Comparison of ENCODE assay signal across 8 cellular contexts in the genomic region with DNA sequence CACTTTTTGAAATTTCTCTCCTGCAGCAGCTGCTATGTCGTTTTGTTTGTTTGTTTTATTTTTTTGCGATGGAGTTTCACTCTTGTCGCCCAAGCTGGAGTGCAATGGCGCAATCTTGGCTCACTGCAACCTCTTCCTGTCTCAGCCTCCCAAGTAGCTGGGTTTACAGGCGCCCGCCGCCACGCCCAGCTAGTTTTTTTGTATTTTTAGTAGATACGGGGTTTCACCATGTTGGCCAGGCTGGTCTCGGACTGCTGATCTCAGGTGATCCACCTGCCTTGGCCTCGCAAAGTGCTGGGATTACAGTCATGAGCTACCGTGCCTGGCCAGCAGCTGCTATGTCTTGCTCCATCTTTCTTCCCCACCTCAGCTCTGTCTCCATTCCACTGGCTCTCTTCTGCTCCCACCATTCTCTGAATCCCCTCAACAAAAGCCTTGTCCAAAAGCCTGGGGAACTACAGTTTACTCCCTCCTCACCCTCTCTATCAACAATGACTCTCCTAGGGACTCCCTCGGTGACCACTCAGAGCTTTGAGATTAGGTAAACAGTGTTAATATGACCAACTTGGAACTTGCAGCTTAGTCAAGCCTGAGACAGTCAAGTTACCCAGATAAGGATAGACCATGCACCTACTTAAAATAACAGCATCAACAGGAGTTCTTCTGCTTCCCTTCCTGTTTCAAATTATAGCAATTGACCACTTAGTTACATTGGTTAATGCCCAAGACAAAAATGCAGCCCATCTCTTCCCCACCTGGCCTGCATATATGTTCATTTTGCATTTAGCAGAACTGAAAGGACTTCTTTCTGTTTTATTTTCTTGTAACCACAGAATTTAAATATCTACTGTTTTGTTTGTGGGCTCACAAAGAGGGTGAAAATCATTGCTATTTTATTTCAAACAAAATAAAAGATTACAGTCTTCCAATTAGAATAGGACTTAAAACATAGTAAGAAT.
DNase-seq lines count a peak whose midpoint lies in the region; ATAC-seq lines count a peak whose summit lies in the region.

No MANE protein-coding gene starts in this region.

- H3K27me3 ChIP-seq in mesenchymal stem cell (ENCODE audit: control insufficient read depth in 1 of 2, insufficient read depth in 1 of 2, low read length in 2 of 2): peaks cover 0 to 10% of the 10 kb centered on the region in 2 experiments
- no peaks in the 10 kb centered on the region for H3K27me3 ChIP-seq in neuronal stem cell (ENCODE audit: control insufficient read depth in 3 of 3, insufficient read depth in 3 of 3, low read depth in 1 of 3, low read length in 3 of 3)
- no peaks in the 10 kb centered on the region for H3K27me3 ChIP-seq in SJCRH30

- H3K27ac ChIP-seq in mesenchymal stem cell (ENCODE audit: low read length, poor library complexity, severe bottlenecking) (no peak overlapping the region), neuronal stem cell (replicated peaks; ENCODE audit: low read length) (no peak overlapping the region), SJCRH30 (no peak overlapping the region)

- WGBS in mesenchymal stem cell: 95% methylated on average over 10 of the region's 13 CpGs
- no CpG with 5 or more reads among the region's 13 CpGs for WGBS in neuronal stem cell (ENCODE audit: extremely low coverage in 2 of 2, insufficient read length in 2 of 2, insufficient replicate concordance in 1 of 2), 2 donors

- H4K91ac ChIP-seq in mesenchymal stem cell (ENCODE audit: low read length) (no peak overlapping the region), neuronal stem cell (ENCODE audit: low read depth, low read length, poor library complexity) (no peak overlapping the region)

- H4K8ac ChIP-seq in mesenchymal stem cell (ENCODE audit: low read length): peak overlapping the region; percentile 27
- H4K8ac ChIP-seq in neuronal stem cell (ENCODE audit: low read depth, low read length): no peak overlapping the region

- H2BK15ac ChIP-seq in mesenchymal stem cell (ENCODE audit: low read depth, poor library complexity, severe bottlenecking) (no peak overlapping the region), neuronal stem cell (ENCODE audit: low read length) (no peak overlapping the region)

- peak overlapping the region; percentile 91 for H2AK5ac ChIP-seq in mesenchymal stem cell (ENCODE audit: low read length, severe bottlenecking)
- no peak overlapping the region for H2AK5ac ChIP-seq in neuronal stem cell (ENCODE audit: low read depth, low read length)

- H2BK120ac ChIP-seq in mesenchymal stem cell (ENCODE audit: low read depth, low read length) (no peak overlapping the region), neuronal stem cell (ENCODE audit: low read depth, low read length) (no peak overlapping the region)

- H3K79me1 ChIP-seq in mesenchymal stem cell (replicated peaks; ENCODE audit: low read length, poor library complexity, severe bottlenecking): no peaks in the 10 kb centered on the region
- no peaks in the 10 kb centered on the region for H3K79me1 ChIP-seq in neuronal stem cell (ENCODE audit: low read depth, low read length)

- H3K36me3 ChIP-seq in mesenchymal stem cell (ENCODE audit: control insufficient read depth in 1 of 2, insufficient read depth in 2 of 2, low read depth in 1 of 2, low read length in 2 of 2) (peaks cover 0 to 2% of the 10 kb centered on the region in 2 experiments), neuronal stem cell (replicated peaks in 1 of 2; ENCODE audit: control insufficient read depth in 2 of 2, insufficient read depth in 2 of 2, low read length in 2 of 2) (no peaks in the 10 kb centered on the region), SJCRH30 (no peaks in the 10 kb centered on the region)

- DNase-seq in mesenchymal stem cell (no peak), neuronal stem cell (ENCODE audit: low spot score) (no peak), activated gamma-delta T cell treated with Interleukin-2 at 50 U/mL for 16 hours (no peak), SJCRH30 (no peak)
- no peak for DNase-seq in NK-92 treated with Interleukin-12 subunit alpha and Interleukin-12 subunit beta, amount 100 ng/mL, for 24 hours (lab: John Stamatoyannopoulos, UW)

- no peak overlapping the region for H3K23ac ChIP-seq in mesenchymal stem cell (ENCODE audit: low read length in 2 of 2)
- no peak overlapping the region for H3K23ac ChIP-seq in neuronal stem cell (ENCODE audit: low read depth, low read length, poor library complexity)

- H3K4me1 ChIP-seq in mesenchymal stem cell (ENCODE audit: control insufficient read depth, insufficient read depth, low read depth, low read length) (peaks cover 4% of the 10 kb centered on the region), neuronal stem cell (ENCODE audit: control insufficient read depth in 2 of 2, insufficient read depth in 1 of 2, low read depth in 1 of 2, low read length in 2 of 2) (peaks cover 0 to 11% of the 10 kb centered on the region in 2 donors), SJCRH30 (no peaks in the 10 kb centered on the region; the same call in 1 of the 2 replicates)

- H3K4me3 ChIP-seq in mesenchymal stem cell (ENCODE audit: insufficient read depth in 1 of 2, low read depth in 1 of 2, low read length in 2 of 2): no peak overlapping the region
- H3K4me3 ChIP-seq in neuronal stem cell (ENCODE audit: low read length in 2 of 2): no peak overlapping the region
- no peak overlapping the region for H3K4me3 ChIP-seq in SJCRH30

- H3K4ac ChIP-seq in mesenchymal stem cell (ENCODE audit: low read depth in 1 of 2, low read length in 2 of 2) (peak overlapping the region in 1 of 2 experiments; percentile 43), neuronal stem cell (ENCODE audit: low read length) (no peak overlapping the region)

- H3K14ac ChIP-seq in mesenchymal stem cell (ENCODE audit: low read length in 2 of 2) (no peak overlapping the region), neuronal stem cell (ENCODE audit: low read length) (no peak overlapping the region)

- H3K18ac ChIP-seq in mesenchymal stem cell (ENCODE audit: low read depth in 1 of 2, low read length in 2 of 2) (peak overlapping the region; percentile 26 to 48), neuronal stem cell (ENCODE audit: low read length) (no peak overlapping the region)

- peak; percentile 85 for ATAC-seq in GM18867 (IDR thresholded peaks at IDR 0.05; ENCODE audit: unreplicated experiment)
- peak; percentile 80 for ATAC-seq in GM21825 (IDR thresholded peaks at IDR 0.05; ENCODE audit: unreplicated experiment)
- peak; percentile 69 for ATAC-seq in HG03575 (IDR thresholded peaks at IDR 0.05; ENCODE audit: extremely low read depth, insufficient number of reproducible peaks, low FRiP score, unreplicated experiment)

- H2AFZ ChIP-seq in mesenchymal stem cell (ENCODE audit: low read depth, low read length) (no peak overlapping the region), neuronal stem cell (ENCODE audit: low read length) (no peak overlapping the region)

- no peak overlapping the region for H2BK12ac ChIP-seq in mesenchymal stem cell (ENCODE audit: low read length in 2 of 2)
- H2BK12ac ChIP-seq in neuronal stem cell (ENCODE audit: low read length): no peak overlapping the region

- H3K4me2 ChIP-seq in mesenchymal stem cell (ENCODE audit: low read length, poor library complexity, severe bottlenecking): no peak overlapping the region
- no peak overlapping the region for H3K4me2 ChIP-seq in neuronal stem cell (ENCODE audit: insufficient read depth, low read length, poor library complexity, severe bottlenecking)

- H3K9me3 ChIP-seq in mesenchymal stem cell (ENCODE audit: control insufficient read depth, low read length) (peaks cover 3% of the 10 kb centered on the region), neuronal stem cell (replicated peaks in 1 of 2; ENCODE audit: control insufficient read depth in 2 of 2, insufficient read depth in 1 of 2, low read depth in 1 of 2, low read length in 2 of 2) (no peaks in the 10 kb centered on the region), SJCRH30 (replicated peaks) (no peaks in the 10 kb centered on the region)

- H2BK5ac ChIP-seq in mesenchymal stem cell (ENCODE audit: low read depth, low read length, poor library complexity, severe bottlenecking) (no peak overlapping the region), neuronal stem cell (ENCODE audit: low read length) (no peak overlapping the region)

- H3K9ac ChIP-seq in mesenchymal stem cell (ENCODE audit: low read length) (no peak overlapping the region), neuronal stem cell (ENCODE audit: low read depth, low read length, poor library complexity) (no peak overlapping the region)
